Comparison of ENCODE assay signal across 20 cellular contexts in genomic region chr11:41872458-41872857, GRCh38.
"Had no signal": no experiment of that assay in that cellular context is flagged by ENCODE, and none has a peak within 500 bp of the region (broad histone marks: within the 10 kb centered on the region; RNA-seq: fewer than 3 reads in every experiment).

No MANE protein-coding gene starts in this region.

- H3K9me3 ChIP-seq: adrenal gland, breast epithelium, colonic mucosa, upper lobe of left lung had no signal

- H3K4me1 ChIP-seq: adrenal gland, breast epithelium, colonic mucosa, left lung, upper lobe of left lung had no signal

- H3K27me3 ChIP-seq: adrenal gland, breast epithelium, colonic mucosa, left lung, upper lobe of left lung had no signal

- H3K27ac ChIP-seq: adrenal gland, breast epithelium, colonic mucosa, left lung, upper lobe of left lung had no signal

- ATAC-seq: activated CD4-positive, alpha-beta T cell treated with anti-CD3 and anti-CD28 coated beads for 36 hours; activated T-cell treated with anti-CD3 and anti-CD28 coated beads, Interleukin-2, amount 50 U/mL, for 4 hours; left lung; natural killer cell; stimulated activated naive CD8-positive, alpha-beta T cell treated with anti-CD3 and anti-CD28 coated beads, Interleukin-15, Interleukin-2, amounts not matched to agents 100 U/mL and 50 U/mL, for 24 hours had no signal

- H3K4me3 ChIP-seq: adrenal gland, breast epithelium, colonic mucosa, left lung, lung, upper lobe of left lung had no signal

- FAIRE-seq: endometrium, keratinocyte had no signal

- H3K36me3 ChIP-seq: adrenal gland, breast epithelium, colonic mucosa, left lung, upper lobe of left lung had no signal

- DNase-seq: activated B cell treated with CpG ODN at 0.5 μM for 24 hours; activated CD4-positive, alpha-beta T cell treated with anti-CD3 and anti-CD28 coated beads for 36 hours; activated CD4-positive, alpha-beta T cell treated with anti-CD3 and anti-CD28 coated beads, Interleukin-2, amount 50 U/mL, for 48 hours; activated CD8-positive, alpha-beta memory T cell treated with anti-CD3 and anti-CD28 coated beads, Interleukin-2, amount 50 U/mL, for 48 hours; activated naive CD4-positive, alpha-beta T cell; activated T-cell treated with anti-CD3 and anti-CD28 coated beads, Interleukin-2, amount 50 U/mL, for 4 hours; colonic mucosa; foreskin melanocyte; hippocampal formation; left lung; natural killer cell; stimulated activated CD4-positive, alpha-beta T cell treated with anti-CD3 and anti-CD28 coated beads, Interleukin-4, amount 100 ng/mL, for 24 hours; stimulated activated naive CD8-positive, alpha-beta T cell treated with anti-CD3 and anti-CD28 coated beads, Interleukin-15, Interleukin-2, amounts not matched to agents 100 U/mL and 50 U/mL, for 24 hours; T1000; upper lobe of left lung had no signal
